Comparison of ENCODE assay signal across 2 cellular contexts in the genomic region with DNA sequence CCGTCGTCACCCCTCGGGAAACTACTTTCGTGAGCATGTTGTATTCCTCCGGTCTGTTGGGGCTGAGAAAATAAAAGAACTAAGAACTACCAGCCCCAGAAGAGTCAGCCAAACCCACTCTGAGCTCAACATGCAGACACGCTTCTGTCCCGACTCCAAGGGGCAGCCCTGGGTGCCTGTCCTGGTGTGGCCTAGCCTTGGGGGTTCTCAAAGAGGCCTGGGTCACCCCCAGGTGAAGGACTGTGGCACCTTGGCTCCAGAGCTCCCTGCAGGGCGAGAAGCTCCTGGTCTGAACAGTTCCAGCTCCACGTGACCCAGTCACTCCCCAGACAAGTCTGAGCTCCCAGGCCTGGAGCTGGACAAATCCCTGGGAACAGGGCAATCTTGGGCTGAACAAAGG.
"Had no signal": no experiment of that assay in that cellular context is flagged by ENCODE, and none has a peak within 500 bp of the region (broad histone marks: within the 10 kb centered on the region; RNA-seq: fewer than 3 reads in every experiment).

No MANE protein-coding gene starts in this region.

- H3K4me2 ChIP-seq: GM23338 had no signal

- H3K4me3 ChIP-seq: GM23338, K562 had no signal

- H2AFZ ChIP-seq: GM23338 had no signal
